In genomic region chr10:62050627-62050924, GRCh38 we compare ENCODE assay signal across 8 cellular contexts.
A peak's percentile ranks its signal among the peaks of the same experiment; 100 is the strongest.
DNase-seq lines count a peak whose midpoint lies in the region; ATAC-seq, FAIRE-seq and TF ChIP-seq lines count a peak whose summit lies in the region.

No MANE protein-coding gene starts in this region.

- POLR2A ChIA-PET in activated CD8-positive, alpha-beta T cell treated with anti-CD3 and anti-CD28 coated beads for 36 hours (lab: Charles Lee) = interaction anchor here (0.9 to 3.8 kb wide), 14 partner anchors 12 to 154 kb away, joined by 3 to 79 read pairs (median 4); partner anchors contain the start of gene ARID5B

- peaks cover 6% of the 10 kb centered on the region for H3K9me3 Mint-ChIP-seq in activated CD8-positive, alpha-beta T cell treated with anti-CD3 and anti-CD28 coated beads for 36 hours

- peaks cover 68% of the 10 kb centered on the region for H3K36me3 Mint-ChIP-seq in activated CD8-positive, alpha-beta T cell treated with anti-CD3 and anti-CD28 coated beads for 36 hours (ENCODE audit: low read depth)

- H3K27ac Mint-ChIP-seq in activated CD8-positive, alpha-beta T cell treated with anti-CD3 and anti-CD28 coated beads for 36 hours = peak overlapping the region; percentile 95

- WGBS in gastroesophageal sphincter (ENCODE audit: low coverage in 1 of 2), 2 donors = 15 to 29% methylated on average over 4 of the region's 4 CpGs

- no peaks in the 10 kb centered on the region for H3K27me3 Mint-ChIP-seq in activated CD8-positive, alpha-beta T cell treated with anti-CD3 and anti-CD28 coated beads for 36 hours

- ATAC-seq in activated CD8-positive, alpha-beta T cell treated with anti-CD3 and anti-CD28 coated beads for 36 hours = no peak
- ATAC-seq in gastroesophageal sphincter = no peak
- ATAC-seq in activated CD4-positive, CD25-positive, alpha-beta regulatory T cell treated with anti-CD3 and anti-CD28 coated beads, Interleukin-2, amount 50 U/mL, for 24 hours = no peak
- ATAC-seq in GM18520 (IDR thresholded peaks at IDR 0.05; ENCODE audit: unreplicated experiment) = no peak

- H3K4me1 ChIP-seq in gastroesophageal sphincter = peaks cover 23 to 85% (median 44%) of the 10 kb centered on the region in 3 donors

- H3K27ac ChIP-seq in gastroesophageal sphincter (peak overlapping the region; percentile 86 to 100 (median 90)), skin epidermis (peak overlapping the region; percentile 47 to 98 (median 92))

- CTCF ChIA-PET in activated CD8-positive, alpha-beta T cell treated with anti-CD3 and anti-CD28 coated beads for 36 hours (lab: Charles Lee) = interaction anchor here (0.6 to 3.7 kb wide), 16 partner anchors 9 to 676 kb away, joined by 3 to 24 read pairs (median 6); partner anchors contain the start of gene ARID5B

- TF ChIP-seq POLR2A in GM12892 (IDR thresholded peaks at IDR 0.05; ENCODE audit: low read depth, low read length) (no peak), gastroesophageal sphincter (IDR thresholded peaks at IDR 0.05) (no peak)

- peaks cover 0 to 20% of the 10 kb centered on the region in 2 donors for H3K36me3 ChIP-seq in gastroesophageal sphincter

- H3K4me3 ChIP-seq in gastroesophageal sphincter = peak overlapping the region; percentile 54 to 97
- peak overlapping the region; percentile 31 to 54 (median 41) for H3K4me3 ChIP-seq in skin epidermis

- H3K4me3 Mint-ChIP-seq in activated CD8-positive, alpha-beta T cell treated with anti-CD3 and anti-CD28 coated beads for 36 hours = peak overlapping the region; percentile 84

- H3K27me3 ChIP-seq in gastroesophageal sphincter = no peaks in the 10 kb centered on the region

- H3K4me1 Mint-ChIP-seq in activated CD8-positive, alpha-beta T cell treated with anti-CD3 and anti-CD28 coated beads for 36 hours (ENCODE audit: low read depth) = peaks cover 96% of the 10 kb centered on the region

- intact Hi-C loops in activated CD8-positive, alpha-beta T cell treated with anti-CD3 and anti-CD28 coated beads for 36 hours (cut with micrococcal nuclease) = no loop called here

- no peak for TF ChIP-seq EP300 in gastroesophageal sphincter (IDR thresholded peaks at IDR 0.05)

- DNase-seq in GM12892 (ENCODE audit: insufficient read length) (no peak), iPS-NIHi11 (ENCODE audit: low spot score) (no peak)
- DNase-seq in activated CD8-positive, alpha-beta T cell treated with anti-CD3 and anti-CD28 coated beads for 36 hours = no peak
- DNase-seq in activated effector memory CD4-positive, alpha-beta T cell treated with anti-CD3 and anti-CD28 coated beads, Interleukin-2, amount 50 U/mL, for 16 hours = no peak

- peak; percentile 73 for FAIRE-seq in GM12892 (lab: Jason Lieb, UNC)

- no peak for TF ChIP-seq CTCF in activated CD8-positive, alpha-beta T cell treated with anti-CD3 and anti-CD28 coated beads for 36 hours (IDR thresholded peaks at IDR 0.05)
- no peak for TF ChIP-seq CTCF in gastroesophageal sphincter (IDR thresholded peaks at IDR 0.05)

- no peaks in the 10 kb centered on the region for H3K9me3 ChIP-seq in gastroesophageal sphincter
